ENCODE assay signal across 18 cellular contexts in the genomic region with DNA sequence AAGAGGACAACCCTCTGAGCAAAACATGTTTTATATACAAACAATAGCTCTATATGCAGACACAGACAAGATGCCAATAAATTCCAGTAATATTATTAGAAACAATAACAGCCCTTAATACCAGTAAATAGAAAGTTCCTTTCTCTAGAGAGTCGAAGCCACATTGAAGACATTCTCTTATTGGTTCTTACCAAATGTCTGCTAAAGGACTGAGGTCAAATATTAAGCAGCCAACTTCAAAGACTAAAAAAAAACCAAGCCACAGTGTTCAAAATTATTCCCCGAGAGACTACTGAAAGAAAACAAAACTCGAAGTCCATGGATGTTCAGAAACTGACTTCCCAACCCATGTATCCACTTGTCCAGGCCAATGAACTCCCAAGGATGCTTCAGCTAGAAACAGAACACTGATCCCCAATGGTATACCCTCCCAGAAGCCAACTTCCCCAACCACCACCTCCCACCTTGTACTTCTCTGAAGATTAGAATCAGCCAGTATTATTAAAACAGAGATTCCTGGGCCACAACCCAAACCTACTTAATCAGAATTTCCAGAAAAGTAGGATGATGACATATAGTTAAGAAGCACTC. TPM values are rescaled to one million over a fixed set of nuclear protein-coding genes. Genes with fewer than 3 reads are reported as not detected.
A peak's percentile ranks its signal among the peaks of the same experiment; 100 is the strongest.
DNase-seq lines count a peak whose midpoint lies in the region; ATAC-seq and TF ChIP-seq lines count a peak whose summit lies in the region.
"Had no signal": no experiment of that assay in that cellular context is flagged by ENCODE, and none has a peak within 500 bp of the region (broad histone marks: within the 10 kb centered on the region; RNA-seq: fewer than 3 reads in every experiment).

No MANE protein-coding gene starts in this region.

- H4K20me1 ChIP-seq in BLaER1 treated with 17β-estradiol and CSF1 and Interleukin-3, amounts not matched to agents 10 nM and 100 nM = no peaks in the 10 kb centered on the region

- no peaks in the 10 kb centered on the region for H3K9me3 ChIP-seq in BLaER1 treated with 17β-estradiol and CSF1 and Interleukin-3, amounts not matched to agents 10 nM and 100 nM (replicated peaks in 1 of 11)
- H3K9me3 ChIP-seq in esophagus squamous epithelium (no peaks in the 10 kb centered on the region), right atrium auricular region (no peaks in the 10 kb centered on the region)
- H3K9me3 ChIP-seq: HAP-1 had no signal

- ATAC-seq in HG03571 (IDR thresholded peaks at IDR 0.05; ENCODE audit: unreplicated experiment) (no peak), HG02763 (IDR thresholded peaks at IDR 0.05; ENCODE audit: unreplicated experiment) (no peak)

- TF ChIP-seq CTCF in esophagus squamous epithelium (IDR thresholded peaks at IDR 0.05) = no peak
- TF ChIP-seq CTCF in right atrium auricular region (IDR thresholded peaks at IDR 0.05) = no peak

- no peaks in the 10 kb centered on the region for H3K36me3 ChIP-seq in BLaER1 treated with 17β-estradiol and CSF1 and Interleukin-3, amounts not matched to agents 10 nM and 100 nM
- H3K36me3 ChIP-seq in esophagus squamous epithelium (no peaks in the 10 kb centered on the region), right atrium auricular region (no peaks in the 10 kb centered on the region)
- H3K36me3 ChIP-seq: HAP-1 had no signal

- H3K4me2 ChIP-seq in BLaER1 treated with 17β-estradiol and CSF1 and Interleukin-3, amounts not matched to agents 10 nM and 100 nM = peak overlapping the region in 7 of 11 experiments; percentile 26 to 58 (median 47); a peak in 11 of 22 replicates

- DNase-seq in esophagus squamous epithelium (lab: John Stamatoyannopoulos, UW) = no peak
- DNase-seq in right atrium auricular region (ENCODE audit: low spot score) = no peak
- no peak for DNase-seq in substantia nigra (lab: John Stamatoyannopoulos, UW)
- DNase-seq in NCI-H1694 treated with DMSO at 0.1 percent for 48 hours (lab: John Stamatoyannopoulos, UW) = no peak
- no peak for DNase-seq in NCI-H2227 (lab: John Stamatoyannopoulos, UW; ENCODE audit: unreplicated experiment)
- DNase-seq: 8988T, DMS 273 treated with DMSO at 0.1 percent for 48 hours, DND-41, NCI-H1092 treated with DMSO at 0.1 percent for 48 hours, NCI-H510A, NCI-H774, SIG-M5 had no signal

- WGBS in esophagus squamous epithelium, 2 donors = 64% methylated on average over 3 of the region's 3 CpGs

- no peak for TF ChIP-seq POLR2A in esophagus squamous epithelium (IDR thresholded peaks at IDR 0.05)

- intact Hi-C loops in esophagus squamous epithelium (cut with DNase I) = no loop called here

- H3K27me3 ChIP-seq in BLaER1 treated with 17β-estradiol and CSF1 and Interleukin-3, amounts not matched to agents 10 nM and 100 nM = no peaks in the 10 kb centered on the region
- H3K27me3 ChIP-seq in esophagus squamous epithelium (no peaks in the 10 kb centered on the region), right atrium auricular region (no peaks in the 10 kb centered on the region)

- H3K4me1 ChIP-seq in BLaER1 treated with 17β-estradiol and CSF1 and Interleukin-3, amounts not matched to agents 10 nM and 100 nM = peaks cover 0 to 21% (median 13%) of the 10 kb centered on the region in 10 experiments; a peak in 17 of 20 replicates
- H3K4me1 ChIP-seq in esophagus squamous epithelium (peaks cover 0 to 46% (median 21%) of the 10 kb centered on the region in 3 donors), right atrium auricular region (peaks cover 0 to 32% of the 10 kb centered on the region in 2 donors)
- H3K4me1 ChIP-seq: HAP-1 had no signal

- H3K27ac ChIP-seq in BLaER1 treated with 17β-estradiol and CSF1 and Interleukin-3, amounts not matched to agents 10 nM and 100 nM = no peak overlapping the region
- H3K27ac ChIP-seq in esophagus squamous epithelium (peak overlapping the region in 3 of 4 donors; percentile 20 to 73 (median 68)), right atrium auricular region (peak overlapping the region; percentile 9 to 46), substantia nigra (ENCODE audit: low read depth, low read length, poor library complexity, severe bottlenecking) (peak overlapping the region; percentile 56)

- no peak overlapping the region for H3K4me3 ChIP-seq in BLaER1 treated with 17β-estradiol and CSF1 and Interleukin-3, amounts not matched to agents 10 nM and 100 nM
- H3K4me3 ChIP-seq in esophagus squamous epithelium (no peak overlapping the region), right atrium auricular region (no peak overlapping the region)
- H3K4me3 ChIP-seq: HAP-1 had no signal

- H3K9ac ChIP-seq in BLaER1 treated with 17β-estradiol and CSF1 and Interleukin-3, amounts not matched to agents 10 nM and 100 nM = no peak overlapping the region

RNA-seq across cellular contexts. Expression of a gene that starts 51.9 kb away (rescaled TPM):
- total RNA-seq in esophagus squamous epithelium (10 to 100 TPM in 1 of 4 donors, 1 to 10 TPM in 3; 2.8 to 26.9 (median 7.1) TPM), right atrium auricular region (1 to 10 TPM; 3.8 to 4.4 TPM)
- total RNA-seq: G401, OCI-LY7 had no signal

Comparison
In these comparisons a context has a peak if more than half of its experiments do, and no peak if none do; other contexts are left out.
1. H3K27ac ChIP-seq: peak in esophagus squamous epithelium (3 of 4), right atrium auricular region (2 of 2) and substantia nigra (single experiment); none in BLaER1 treated with 17β-estradiol and CSF1 and Interleukin-3, amounts not matched to agents 10 nM and 100 nM (0 of 11).